18 cellular contexts compared by ENCODE assay signal in genomic region chr5:24643255-24643654, GRCh38. TPM values are rescaled to one million over a fixed set of nuclear protein-coding genes. Genes with fewer than 3 reads are reported as not detected.
A peak's percentile ranks its signal among the peaks of the same experiment; 100 is the strongest.
DNase-seq lines count a peak whose midpoint lies in the region; ATAC-seq and TF ChIP-seq lines count a peak whose summit lies in the region.
"Had no signal": no experiment of that assay in that cellular context is flagged by ENCODE, and none has a peak within 500 bp of the region (broad histone marks: within the 10 kb centered on the region; RNA-seq: fewer than 3 reads in every experiment).

No MANE protein-coding gene starts in this region.

- no peaks in the 10 kb centered on the region for H3K27me3 ChIP-seq in prostate gland (replicated peaks; ENCODE audit: insufficient read depth)
- H3K27me3 ChIP-seq: BLaER1 treated with 17β-estradiol and CSF1 and Interleukin-3, amounts not matched to agents 10 nM and 100 nM had no signal

- no peak for ATAC-seq in GM21515 (IDR thresholded peaks at IDR 0.05; ENCODE audit: unreplicated experiment)
- ATAC-seq: A549, PC-3 had no signal

- H3K27me3 Mint-ChIP-seq in mesothelial cell of epicardium (ENCODE audit: low read depth) (no peaks in the 10 kb centered on the region), progenitor cell of endocrine pancreas (no peaks in the 10 kb centered on the region)
- H3K27me3 Mint-ChIP-seq: CD8-positive, alpha-beta memory T cell had no signal

- H3K36me3 Mint-ChIP-seq in mesothelial cell of epicardium: no peaks in the 10 kb centered on the region
- no peaks in the 10 kb centered on the region for H3K36me3 Mint-ChIP-seq in progenitor cell of endocrine pancreas (ENCODE audit: insufficient read depth)
- H3K36me3 Mint-ChIP-seq: CD8-positive, alpha-beta memory T cell had no signal

- H3K9me3 ChIP-seq in HEK293 (ENCODE audit: control insufficient read depth, insufficient read depth, low read depth, low read length) (no peaks in the 10 kb centered on the region), prostate gland (no peaks in the 10 kb centered on the region)
- H3K9me3 ChIP-seq: A549; BLaER1 treated with 17β-estradiol and CSF1 and Interleukin-3, amounts not matched to agents 10 nM and 100 nM had no signal

- H3K36me3 ChIP-seq in HEK293 (ENCODE audit: control insufficient read depth in 2 of 2, insufficient read depth in 1 of 2, low read length in 2 of 2) (no peaks in the 10 kb centered on the region), prostate gland (no peaks in the 10 kb centered on the region)
- H3K36me3 ChIP-seq: BLaER1 treated with 17β-estradiol and CSF1 and Interleukin-3, amounts not matched to agents 10 nM and 100 nM had no signal

- peak overlapping the region; percentile 55 for H3K27ac Mint-ChIP-seq in mesothelial cell of epicardium
- no peak overlapping the region for H3K27ac Mint-ChIP-seq in progenitor cell of endocrine pancreas
- H3K27ac Mint-ChIP-seq: CD8-positive, alpha-beta memory T cell had no signal

- no peak for TF ChIP-seq POLR2A in prostate gland (IDR thresholded peaks at IDR 0.05)

- POLR2A ChIA-PET in HEK293 (lab: Yijun Ruan, JAX): no interaction called here

- H3K4me3 Mint-ChIP-seq in mesothelial cell of epicardium (peak overlapping the region; percentile 92), progenitor cell of endocrine pancreas (ENCODE audit: low read depth) (peak overlapping the region; percentile 67)
- H3K4me3 Mint-ChIP-seq: CD8-positive, alpha-beta memory T cell had no signal

- H3K4me3 ChIP-seq in HEK293 (ENCODE audit: low read depth, low read length): peak overlapping the region; percentile 48
- H3K4me3 ChIP-seq in prostate gland: no peak overlapping the region
- H3K4me3 ChIP-seq: A549; BLaER1 treated with 17β-estradiol and CSF1 and Interleukin-3, amounts not matched to agents 10 nM and 100 nM had no signal

- H3K27ac ChIP-seq in HEK293 (ENCODE audit: extremely low read depth, low read depth, low read length) (no peak overlapping the region), cingulate gyrus (ENCODE audit: low read depth, low read length) (peak overlapping the region; percentile 62), prostate gland (no peak overlapping the region)
- H3K27ac ChIP-seq: A549; BLaER1 treated with 17β-estradiol and CSF1 and Interleukin-3, amounts not matched to agents 10 nM and 100 nM had no signal

- intact Hi-C loops in prostate gland (cut with DNase I): no loop called here

- H3K4me1 ChIP-seq in HEK293 (ENCODE audit: control insufficient read depth, insufficient read depth, low read length): no peaks in the 10 kb centered on the region
- H3K4me1 ChIP-seq in prostate gland (replicated peaks): no peaks in the 10 kb centered on the region
- H3K4me1 ChIP-seq: A549; BLaER1 treated with 17β-estradiol and CSF1 and Interleukin-3, amounts not matched to agents 10 nM and 100 nM had no signal

- peaks cover 54% of the 10 kb centered on the region for H3K4me1 Mint-ChIP-seq in mesothelial cell of epicardium
- peaks cover 32% of the 10 kb centered on the region for H3K4me1 Mint-ChIP-seq in progenitor cell of endocrine pancreas (ENCODE audit: low read depth)
- H3K4me1 Mint-ChIP-seq: CD8-positive, alpha-beta memory T cell had no signal

- CTCF ChIA-PET in HEK293 (lab: Yijun Ruan, JAX): interaction anchor here (0.7 to 1.1 kb wide), 4 partner anchors 18 to 247 kb away, joined by 3 to 5 read pairs (median 3); no protein-coding TSS in a partner anchor

- DNase-seq in mesothelial cell of epicardium (ENCODE audit: low spot score in 2 of 2, unreplicated experiment in 2 of 2): no peak
- DNase-seq in progenitor cell of endocrine pancreas (ENCODE audit: low spot score, unreplicated experiment): no peak
- DNase-seq in AML-193 (lab: John Stamatoyannopoulos, UW): no peak
- no peak for DNase-seq in NCI-H146 (lab: John Stamatoyannopoulos, UW)
- no peak for DNase-seq in prostate gland (ENCODE audit: low spot score)
- DNase-seq: CD8-positive, alpha-beta memory T cell; IMR-90; NCI-H1417 treated with DMSO at 0.1 percent for 48 hours; NCI-H2029; NCI-H345; NCI-H524 treated with DMSO at 0.1 percent for 48 hours; PC-3; RPMI8226 had no signal

- H3K9me3 Mint-ChIP-seq in mesothelial cell of epicardium (no peaks in the 10 kb centered on the region), progenitor cell of endocrine pancreas (ENCODE audit: low read depth) (no peaks in the 10 kb centered on the region)

- no peak for TF ChIP-seq CTCF in HEK293 (tag by site-specific recombination; IDR thresholded peaks at IDR 0.05)
- TF ChIP-seq CTCF in mesothelial cell of epicardium (IDR thresholded peaks at IDR 0.05; ENCODE audit: unreplicated experiment): no peak
- TF ChIP-seq CTCF in progenitor cell of endocrine pancreas (IDR thresholded peaks at IDR 0.05; ENCODE audit: unreplicated experiment): no peak
- no peak for TF ChIP-seq CTCF in prostate gland (IDR thresholded peaks at IDR 0.05)

- WGBS in prostate gland: 54% methylated on average over 2 of the region's 2 CpGs

TF ChIP-seq in HEK293, 187 proteins besides CTCF, POLR2A, EP300 and RAD21:
- TF ChIP-seq ZNF571 (tag by site-specific recombination; IDR thresholded peaks at IDR 0.05) (no peak), KLF8 (tag by site-specific recombination; IDR thresholded peaks at IDR 0.05) (no peak), ZNF785 (tag by site-specific recombination; IDR thresholded peaks at IDR 0.05) (no peak), ZNF654 (tag by site-specific recombination; IDR thresholded peaks at IDR 0.05; ENCODE audit: low read depth) (no peak), ZBTB7A (tag by site-specific recombination; IDR thresholded peaks at IDR 0.05; ENCODE audit: low read depth) (no peak), TCF7L2 (IDR thresholded peaks at IDR 0.05; ENCODE audit: borderline replicate concordance, low read depth, low read length) (no peak), ZNF791 (tag by site-specific recombination; IDR thresholded peaks at IDR 0.05) (no peak), ZNF394 (tag by site-specific recombination; IDR thresholded peaks at IDR 0.05; ENCODE audit: borderline replicate concordance) (no peak), ELK4 (IDR thresholded peaks at IDR 0.05; ENCODE audit: borderline replicate concordance, low read depth, low read length) (no peak), PRDM1 (tag by site-specific recombination; IDR thresholded peaks at IDR 0.05) (no peak), ZNF146 (tag by site-specific recombination; IDR thresholded peaks at IDR 0.05) (no peak), ZBTB8A (tag by site-specific recombination; IDR thresholded peaks at IDR 0.05) (no peak), ZNF558 (tag by site-specific recombination; IDR thresholded peaks at IDR 0.05) (no peak), ZNF580 (tag by site-specific recombination; IDR thresholded peaks at IDR 0.05) (no peak), ZNF626 (tag by site-specific recombination; IDR thresholded peaks at IDR 0.05) (no peak)
- TF ChIP-seq, protein P1, sequence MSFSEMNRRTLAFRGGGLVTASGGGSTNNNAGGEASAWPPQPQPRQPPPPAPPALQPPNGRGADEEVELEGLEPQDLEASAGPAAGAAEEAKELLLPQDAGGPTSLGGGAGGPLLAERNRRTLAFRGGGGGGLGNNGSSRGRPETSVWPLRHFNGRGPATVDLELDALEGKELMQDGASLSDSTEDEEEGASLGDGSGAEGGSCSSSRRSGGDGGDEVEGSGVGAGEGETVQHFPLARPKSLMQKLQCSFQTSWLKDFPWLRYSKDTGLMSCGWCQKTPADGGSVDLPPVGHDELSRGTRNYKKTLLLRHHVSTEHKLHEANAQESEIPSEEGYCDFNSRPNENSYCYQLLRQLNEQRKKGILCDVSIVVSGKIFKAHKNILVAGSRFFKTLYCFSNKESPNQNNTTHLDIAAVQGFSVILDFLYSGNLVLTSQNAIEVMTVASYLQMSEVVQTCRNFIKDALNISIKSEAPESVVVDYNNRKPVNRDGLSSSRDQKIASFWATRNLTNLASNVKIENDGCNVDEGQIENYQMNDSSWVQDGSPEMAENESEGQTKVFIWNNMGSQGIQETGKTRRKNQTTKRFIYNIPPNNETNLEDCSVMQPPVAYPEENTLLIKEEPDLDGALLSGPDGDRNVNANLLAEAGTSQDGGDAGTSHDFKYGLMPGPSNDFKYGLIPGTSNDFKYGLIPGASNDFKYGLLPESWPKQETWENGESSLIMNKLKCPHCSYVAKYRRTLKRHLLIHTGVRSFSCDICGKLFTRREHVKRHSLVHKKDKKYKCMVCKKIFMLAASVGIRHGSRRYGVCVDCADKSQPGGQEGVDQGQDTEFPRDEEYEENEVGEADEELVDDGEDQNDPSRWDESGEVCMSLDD (tag by site-specific recombination; IDR thresholded peaks at IDR 0.05): no peak

RNA-seq across cellular contexts. Expression of gene CDH10, which starts 1.5 kb away (rescaled TPM):
- 24.3 to 26.0 TPM (median 25.4 TPM) in 3 replicates for total RNA-seq in mesothelial cell of epicardium
- 11.0 and 11.5 TPM in 2 replicates for total RNA-seq in progenitor cell of endocrine pancreas
- total RNA-seq in prostate gland: 1 to 10 TPM in 1 of 2 donors, under 1 TPM in 1; 0.77 to 1.1 TPM
- total RNA-seq: CD8-positive, alpha-beta memory T cell; PC-3 had no signal
